In genomic region chr19:43526884-43527859, GRCh38 we compare ENCODE assay signal across 1 cellular context.
TF ChIP-seq lines count a peak whose summit lies in the region.

Gene ETHE1 (minus strand): TSS chr19:43527201. CDS start chr19:43527177, 24 bp downstream.

TF ChIP-seq in HepG2, 621 proteins besides CTCF, POLR2A, EP300 and RAD21 (continued from another document and continues in another):
- peak; percentile 82; the same call in 1 of the 2 replicates for TF ChIP-seq BORCS8-MEF2B (CRISPR knock-in tag; IDR thresholded peaks at IDR 0.05)
- TF ChIP-seq, protein P1, sequence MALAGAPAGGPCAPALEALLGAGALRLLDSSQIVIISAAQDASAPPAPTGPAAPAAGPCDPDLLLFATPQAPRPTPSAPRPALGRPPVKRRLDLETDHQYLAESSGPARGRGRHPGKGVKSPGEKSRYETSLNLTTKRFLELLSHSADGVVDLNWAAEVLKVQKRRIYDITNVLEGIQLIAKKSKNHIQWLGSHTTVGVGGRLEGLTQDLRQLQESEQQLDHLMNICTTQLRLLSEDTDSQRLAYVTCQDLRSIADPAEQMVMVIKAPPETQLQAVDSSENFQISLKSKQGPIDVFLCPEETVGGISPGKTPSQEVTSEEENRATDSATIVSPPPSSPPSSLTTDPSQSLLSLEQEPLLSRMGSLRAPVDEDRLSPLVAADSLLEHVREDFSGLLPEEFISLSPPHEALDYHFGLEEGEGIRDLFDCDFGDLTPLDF (CRISPR knock-in tag; IDR thresholded peaks at IDR 0.05) = peak; percentile 29; the same call in 1 of the 2 replicates
- TF ChIP-seq EED (CRISPR knock-in tag; IDR thresholded peaks at IDR 0.05) = peak; percentile 29; the same call in 1 of the 2 replicates
- TF ChIP-seq, protein P2, sequence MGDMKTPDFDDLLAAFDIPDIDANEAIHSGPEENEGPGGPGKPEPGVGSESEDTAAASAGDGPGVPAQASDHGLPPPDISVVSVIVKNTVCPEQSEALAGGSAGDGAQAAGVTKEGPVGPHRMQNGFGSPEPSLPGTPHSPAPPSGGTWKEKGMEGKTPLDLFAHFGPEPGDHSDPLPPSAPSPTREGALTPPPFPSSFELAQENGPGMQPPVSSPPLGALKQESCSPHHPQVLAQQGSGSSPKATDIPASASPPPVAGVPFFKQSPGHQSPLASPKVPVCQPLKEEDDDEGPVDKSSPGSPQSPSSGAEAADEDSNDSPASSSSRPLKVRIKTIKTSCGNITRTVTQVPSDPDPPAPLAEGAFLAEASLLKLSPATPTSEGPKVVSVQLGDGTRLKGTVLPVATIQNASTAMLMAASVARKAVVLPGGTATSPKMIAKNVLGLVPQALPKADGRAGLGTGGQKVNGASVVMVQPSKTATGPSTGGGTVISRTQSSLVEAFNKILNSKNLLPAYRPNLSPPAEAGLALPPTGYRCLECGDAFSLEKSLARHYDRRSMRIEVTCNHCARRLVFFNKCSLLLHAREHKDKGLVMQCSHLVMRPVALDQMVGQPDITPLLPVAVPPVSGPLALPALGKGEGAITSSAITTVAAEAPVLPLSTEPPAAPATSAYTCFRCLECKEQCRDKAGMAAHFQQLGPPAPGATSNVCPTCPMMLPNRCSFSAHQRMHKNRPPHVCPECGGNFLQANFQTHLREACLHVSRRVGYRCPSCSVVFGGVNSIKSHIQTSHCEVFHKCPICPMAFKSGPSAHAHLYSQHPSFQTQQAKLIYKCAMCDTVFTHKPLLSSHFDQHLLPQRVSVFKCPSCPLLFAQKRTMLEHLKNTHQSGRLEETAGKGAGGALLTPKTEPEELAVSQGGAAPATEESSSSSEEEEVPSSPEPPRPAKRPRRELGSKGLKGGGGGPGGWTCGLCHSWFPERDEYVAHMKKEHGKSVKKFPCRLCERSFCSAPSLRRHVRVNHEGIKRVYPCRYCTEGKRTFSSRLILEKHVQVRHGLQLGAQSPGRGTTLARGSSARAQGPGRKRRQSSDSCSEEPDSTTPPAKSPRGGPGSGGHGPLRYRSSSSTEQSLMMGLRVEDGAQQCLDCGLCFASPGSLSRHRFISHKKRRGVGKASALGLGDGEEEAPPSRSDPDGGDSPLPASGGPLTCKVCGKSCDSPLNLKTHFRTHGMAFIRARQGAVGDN (CRISPR knock-in tag; IDR thresholded peaks at IDR 0.05) = peak; percentile 77
- TF ChIP-seq NKX3-1 (CRISPR knock-in tag; IDR thresholded peaks at IDR 0.05) = no peak
- no peak; the same call in 1 of the 2 replicates for TF ChIP-seq PPARG (CRISPR knock-in tag; conservative IDR thresholded peaks at IDR 0.05)
- no peak for TF ChIP-seq KLF15 (CRISPR knock-in tag; IDR thresholded peaks at IDR 0.05; ENCODE audit: borderline replicate concordance)
- peak; percentile 66; the same call in 1 of the 2 replicates for TF ChIP-seq ZNF546 (CRISPR knock-in tag; conservative IDR thresholded peaks at IDR 0.05)
- no peak for TF ChIP-seq CBX2 (IDR thresholded peaks at IDR 0.05; ENCODE audit: low read depth, low read length)
- no peak for TF ChIP-seq CBX2 (CRISPR knock-in tag; IDR thresholded peaks at IDR 0.05; ENCODE audit: low read depth)
- TF ChIP-seq ZNF331 (CRISPR knock-in tag; IDR thresholded peaks at IDR 0.05) = peak; percentile 81
- no peak for TF ChIP-seq CEBPG (CRISPR knock-in tag; IDR thresholded peaks at IDR 0.05)
- no peak for TF ChIP-seq SYNCRIP (IDR thresholded peaks at IDR 0.05; ENCODE audit: insufficient read depth, low read depth, low read length)
- TF ChIP-seq MED1 (CRISPR knock-in tag; IDR thresholded peaks at IDR 0.05) = peak; percentile 55
- peak; percentile 40 for TF ChIP-seq TEAD3 (CRISPR knock-in tag; optimal IDR thresholded peaks at IDR 0.05; ENCODE audit: borderline replicate concordance)
- TF ChIP-seq SIX4 (CRISPR knock-in tag; IDR thresholded peaks at IDR 0.05) = no peak
- TF ChIP-seq MXD4 (CRISPR knock-in tag; IDR thresholded peaks at IDR 0.05) = no peak
- peak; percentile 85 for TF ChIP-seq RBFOX2 (IDR thresholded peaks at IDR 0.05; ENCODE audit: low read depth, low read length)
- TF ChIP-seq KLF9 (CRISPR knock-in tag; IDR thresholded peaks at IDR 0.05; ENCODE audit: low read depth) = no peak
- TF ChIP-seq, protein P3, sequence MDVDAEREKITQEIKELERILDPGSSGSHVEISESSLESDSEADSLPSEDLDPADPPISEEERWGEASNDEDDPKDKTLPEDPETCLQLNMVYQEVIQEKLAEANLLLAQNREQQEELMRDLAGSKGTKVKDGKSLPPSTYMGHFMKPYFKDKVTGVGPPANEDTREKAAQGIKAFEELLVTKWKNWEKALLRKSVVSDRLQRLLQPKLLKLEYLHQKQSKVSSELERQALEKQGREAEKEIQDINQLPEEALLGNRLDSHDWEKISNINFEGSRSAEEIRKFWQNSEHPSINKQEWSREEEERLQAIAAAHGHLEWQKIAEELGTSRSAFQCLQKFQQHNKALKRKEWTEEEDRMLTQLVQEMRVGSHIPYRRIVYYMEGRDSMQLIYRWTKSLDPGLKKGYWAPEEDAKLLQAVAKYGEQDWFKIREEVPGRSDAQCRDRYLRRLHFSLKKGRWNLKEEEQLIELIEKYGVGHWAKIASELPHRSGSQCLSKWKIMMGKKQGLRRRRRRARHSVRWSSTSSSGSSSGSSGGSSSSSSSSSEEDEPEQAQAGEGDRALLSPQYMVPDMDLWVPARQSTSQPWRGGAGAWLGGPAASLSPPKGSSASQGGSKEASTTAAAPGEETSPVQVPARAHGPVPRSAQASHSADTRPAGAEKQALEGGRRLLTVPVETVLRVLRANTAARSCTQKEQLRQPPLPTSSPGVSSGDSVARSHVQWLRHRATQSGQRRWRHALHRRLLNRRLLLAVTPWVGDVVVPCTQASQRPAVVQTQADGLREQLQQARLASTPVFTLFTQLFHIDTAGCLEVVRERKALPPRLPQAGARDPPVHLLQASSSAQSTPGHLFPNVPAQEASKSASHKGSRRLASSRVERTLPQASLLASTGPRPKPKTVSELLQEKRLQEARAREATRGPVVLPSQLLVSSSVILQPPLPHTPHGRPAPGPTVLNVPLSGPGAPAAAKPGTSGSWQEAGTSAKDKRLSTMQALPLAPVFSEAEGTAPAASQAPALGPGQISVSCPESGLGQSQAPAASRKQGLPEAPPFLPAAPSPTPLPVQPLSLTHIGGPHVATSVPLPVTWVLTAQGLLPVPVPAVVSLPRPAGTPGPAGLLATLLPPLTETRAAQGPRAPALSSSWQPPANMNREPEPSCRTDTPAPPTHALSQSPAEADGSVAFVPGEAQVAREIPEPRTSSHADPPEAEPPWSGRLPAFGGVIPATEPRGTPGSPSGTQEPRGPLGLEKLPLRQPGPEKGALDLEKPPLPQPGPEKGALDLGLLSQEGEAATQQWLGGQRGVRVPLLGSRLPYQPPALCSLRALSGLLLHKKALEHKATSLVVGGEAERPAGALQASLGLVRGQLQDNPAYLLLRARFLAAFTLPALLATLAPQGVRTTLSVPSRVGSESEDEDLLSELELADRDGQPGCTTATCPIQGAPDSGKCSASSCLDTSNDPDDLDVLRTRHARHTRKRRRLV (CRISPR knock-in tag; IDR thresholded peaks at IDR 0.05) = no peak
- TF ChIP-seq NCOA5 (CRISPR knock-in tag; IDR thresholded peaks at IDR 0.05) = no peak
- TF ChIP-seq YY1 (IDR thresholded peaks at IDR 0.05; ENCODE audit: insufficient read depth, insufficient replicate concordance, low read depth, low read length) = peak; percentile 78
- no peak for TF ChIP-seq BCLAF1 (IDR thresholded peaks at IDR 0.05)
- TF ChIP-seq ZNF354B (CRISPR knock-in tag; IDR thresholded peaks at IDR 0.05) = peak; percentile 70; the same call in 1 of the 2 replicates
- TF ChIP-seq FOXP1 (IDR thresholded peaks at IDR 0.05) = no peak
- TF ChIP-seq FOXP1 (CRISPR knock-in tag; IDR thresholded peaks at IDR 0.05) = no peak
- peak; percentile 78 for TF ChIP-seq ZFY (CRISPR knock-in tag; IDR thresholded peaks at IDR 0.05)
- peak; percentile 37; the same call in 1 of the 2 replicates for TF ChIP-seq SNAPC5 (CRISPR knock-in tag; IDR thresholded peaks at IDR 0.05; ENCODE audit: borderline replicate concordance)
- peak; percentile 77 for TF ChIP-seq ZNF792 (CRISPR knock-in tag; IDR thresholded peaks at IDR 0.05)
- peak; percentile 80; the same call in 1 of the 2 replicates for TF ChIP-seq ETV6 (CRISPR knock-in tag; conservative IDR thresholded peaks at IDR 0.05)
- 0 out of 2 replicates have a peak, but pooled peaks have one; percentile 45 for TF ChIP-seq ZNF749 (CRISPR knock-in tag; IDR thresholded peaks at IDR 0.05; ENCODE audit: borderline replicate concordance)
- no peak; the same call in 1 of the 2 replicates for TF ChIP-seq FOXO1 (CRISPR knock-in tag; IDR thresholded peaks at IDR 0.05)
- TF ChIP-seq ZNF569 (CRISPR knock-in tag; IDR thresholded peaks at IDR 0.05; ENCODE audit: borderline replicate concordance) = no peak
- no peak for TF ChIP-seq TSC22D2 (CRISPR knock-in tag; IDR thresholded peaks at IDR 0.05; ENCODE audit: borderline replicate concordance)
- TF ChIP-seq ZNF33B (CRISPR knock-in tag; IDR thresholded peaks at IDR 0.05) = no peak
- no peak for TF ChIP-seq RFX3 (CRISPR knock-in tag; IDR thresholded peaks at IDR 0.05)
- no peak for TF ChIP-seq MIER2 (CRISPR knock-in tag; IDR thresholded peaks at IDR 0.05)
- peak; percentile 67; the same call in 1 of the 2 replicates for TF ChIP-seq ZNF607 (CRISPR knock-in tag; IDR thresholded peaks at IDR 0.05; ENCODE audit: borderline replicate concordance)
- TF ChIP-seq SUZ12 (IDR thresholded peaks at IDR 0.05; ENCODE audit: low read depth, low read length) = no peak
- TF ChIP-seq TP53 (CRISPR knock-in tag; conservative IDR thresholded peaks at IDR 0.05) = no peak
- TF ChIP-seq, protein P4, sequence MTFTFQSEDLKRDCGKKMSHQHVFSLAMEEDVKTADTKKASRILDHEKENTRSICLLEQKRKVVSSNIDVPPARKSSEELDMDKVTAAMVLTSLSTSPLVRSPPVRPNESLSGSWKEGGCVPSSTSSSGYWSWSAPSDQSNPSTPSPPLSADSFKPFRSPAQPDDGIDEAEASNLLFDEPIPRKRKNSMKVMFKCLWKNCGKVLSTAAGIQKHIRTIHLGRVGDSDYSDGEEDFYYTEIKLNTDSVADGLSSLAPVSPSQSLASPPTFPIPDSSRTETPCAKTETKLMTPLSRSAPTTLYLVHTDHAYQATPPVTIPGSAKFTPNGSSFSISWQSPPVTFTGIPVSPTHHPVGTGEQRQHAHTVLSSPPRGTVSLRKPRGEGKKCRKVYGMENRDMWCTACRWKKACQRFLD (CRISPR knock-in tag; IDR thresholded peaks at IDR 0.05; ENCODE audit: borderline replicate concordance) = no peak
- no peak; the same call in 1 of the 2 replicates for TF ChIP-seq ZNF567 (CRISPR knock-in tag; IDR thresholded peaks at IDR 0.05; ENCODE audit: borderline replicate concordance)
- no peak for TF ChIP-seq ISX (CRISPR knock-in tag; conservative IDR thresholded peaks at IDR 0.05)
- TF ChIP-seq ZNF883 (CRISPR knock-in tag; IDR thresholded peaks at IDR 0.05; ENCODE audit: not compliant biosample characterization) = peak; percentile 26
- no peak for TF ChIP-seq ZNF598 (CRISPR knock-in tag; IDR thresholded peaks at IDR 0.05; ENCODE audit: borderline replicate concordance)
- TF ChIP-seq PREB (CRISPR knock-in tag; IDR thresholded peaks at IDR 0.05) = no peak
- peak; percentile 45; the same call in 1 of the 2 replicates for TF ChIP-seq CCDC6 (CRISPR knock-in tag; IDR thresholded peaks at IDR 0.05)
- no peak for TF ChIP-seq ZBTB39 (CRISPR knock-in tag; IDR thresholded peaks at IDR 0.05)
- no peak for TF ChIP-seq ZNF329 (CRISPR knock-in tag; IDR thresholded peaks at IDR 0.05; ENCODE audit: low read depth)
- no peak for TF ChIP-seq CREB3 (CRISPR knock-in tag; IDR thresholded peaks at IDR 0.05)
